In genomic region chr15:42065008-42065407, GRCh38 we compare ENCODE assay signal across 1 cellular context.
TF ChIP-seq lines count a peak whose summit lies in the region.

No MANE protein-coding gene starts in this region.

TF ChIP-seq in GM23338, 12 proteins besides CTCF, POLR2A, EP300 and RAD21 (continued from another document):
- TF ChIP-seq ZNF462 (CRISPR knock-in tag; IDR thresholded peaks at IDR 0.05) (no peak), EZH2 (IDR thresholded peaks at IDR 0.05; ENCODE audit: low read depth, unreplicated experiment) (no peak), EZH2phosphoT487 (IDR thresholded peaks at IDR 0.05; ENCODE audit: unreplicated experiment) (no peak), POLR2AphosphoS5 (IDR thresholded peaks at IDR 0.05; ENCODE audit: low read depth) (no peak)
